Comparison of ENCODE assay signal across 14 cellular contexts in genomic region chr1:22850681-22851080, GRCh38.
DNase-seq lines count a peak whose midpoint lies in the region; ATAC-seq and TF ChIP-seq lines count a peak whose summit lies in the region.
"Had no signal": no experiment of that assay in that cellular context is flagged by ENCODE, and none has a peak within 500 bp of the region (broad histone marks: within the 10 kb centered on the region; RNA-seq: fewer than 3 reads in every experiment).

No MANE protein-coding gene starts in this region.

- H3K4me2 ChIP-seq in SK-N-SH (no peak overlapping the region), mesendoderm (ENCODE audit: low read length) (no peak overlapping the region), MM.1S (ENCODE audit: low read depth, low read length) (no peak overlapping the region)

- H3K79me1 ChIP-seq in mesendoderm (ENCODE audit: low read length) = no peaks in the 10 kb centered on the region

- no peaks in the 10 kb centered on the region for H3K27me3 ChIP-seq in SK-N-SH (ENCODE audit: insufficient read depth)
- no peaks in the 10 kb centered on the region for H3K27me3 ChIP-seq in mesendoderm (ENCODE audit: insufficient read depth, low read length, poor library complexity)
- peaks cover 96% of the 10 kb centered on the region for H3K27me3 ChIP-seq in MM.1S (replicated peaks; ENCODE audit: insufficient read depth, low read length)

- H3K18ac ChIP-seq in mesendoderm (ENCODE audit: low read length) = no peak overlapping the region

- no peaks in the 10 kb centered on the region for H3K79me2 ChIP-seq in SK-N-SH (ENCODE audit: insufficient read depth)
- no peaks in the 10 kb centered on the region for H3K79me2 ChIP-seq in mesendoderm (ENCODE audit: control insufficient read depth, insufficient read depth, low read length)
- no peaks in the 10 kb centered on the region for H3K79me2 ChIP-seq in MM.1S (ENCODE audit: low read length)

- TF ChIP-seq RAD21 in SK-N-SH (IDR thresholded peaks at IDR 0.05; ENCODE audit: low read length) = no peak

- peak overlapping the region in 1 of 2 experiments; percentile 35; a peak in 2 of 4 replicates for H3K27ac ChIP-seq in SK-N-SH (ENCODE audit: low read depth in 2 of 2, low read length in 1 of 2)
- no peak overlapping the region for H3K27ac ChIP-seq in mesendoderm (ENCODE audit: low read depth, low read length)
- peak overlapping the region; percentile 98 for H3K27ac ChIP-seq in temporal lobe (ENCODE audit: low read depth, low read length)
- no peak overlapping the region for H3K27ac ChIP-seq in MM.1S (ENCODE audit: low read length)
- H3K27ac ChIP-seq: foreskin keratinocyte, SK-N-MC, thoracic aorta had no signal

- ATAC-seq in SK-N-SH treated with all-trans-retinoic acid at 6 μM for 48 hours (no peak), GM21526 (IDR thresholded peaks at IDR 0.05; ENCODE audit: low FRiP score, unreplicated experiment) (no peak)
- ATAC-seq: foreskin keratinocyte had no signal

- CTCF ChIA-PET in SK-N-SH (lab: Yijun Ruan, JAX) = interaction anchor here (0.7 to 8.9 kb wide), 4 partner anchors 9 to 142 kb away, joined by 3 to 67 read pairs (median 4); no protein-coding TSS in a partner anchor

- H3F3A ChIP-seq in SK-N-SH (replicated peaks; ENCODE audit: insufficient read depth) = no peaks in the 10 kb centered on the region
- no peaks in the 10 kb centered on the region for H3F3A ChIP-seq in MM.1S (ENCODE audit: insufficient read depth, low read length)

- H2AFZ ChIP-seq in SK-N-SH (ENCODE audit: low read depth) (no peak overlapping the region), MM.1S (ENCODE audit: low read length) (no peak overlapping the region)

- no peak overlapping the region for H2AK5ac ChIP-seq in mesendoderm (ENCODE audit: low read length)

- no peaks in the 10 kb centered on the region for H3K36me3 ChIP-seq in SK-N-SH (replicated peaks in 1 of 2; ENCODE audit: control insufficient read depth in 1 of 2, insufficient read depth in 2 of 2, low read length in 1 of 2)
- H3K36me3 ChIP-seq in mesendoderm (ENCODE audit: control insufficient read depth, insufficient read depth, low read length) = no peaks in the 10 kb centered on the region
- no peaks in the 10 kb centered on the region for H3K36me3 ChIP-seq in MM.1S (replicated peaks; ENCODE audit: insufficient read depth, low read length)
- H3K36me3 ChIP-seq: thoracic aorta had no signal

- H2BK15ac ChIP-seq in mesendoderm (replicated peaks; ENCODE audit: low read depth) = no peak overlapping the region

- no peak for TF ChIP-seq CTCF in SK-N-SH (IDR thresholded peaks at IDR 0.05)
- no peak for TF ChIP-seq CTCF in MM.1S (IDR thresholded peaks at IDR 0.05; ENCODE audit: low read length)

- peak overlapping the region; percentile 34 for H3K56ac ChIP-seq in mesendoderm (ENCODE audit: low read length)

- 83% methylated on average over 6 of the region's 6 CpGs for WGBS in SK-N-SH (ENCODE audit: low lambda C conversion rate)
- WGBS in mesendoderm (ENCODE audit: extremely low coverage, insufficient coverage, low lambda C conversion rate) = no CpG with 5 or more reads among the region's 6 CpGs

- no peak overlapping the region for H3K4ac ChIP-seq in mesendoderm (ENCODE audit: low read depth, low read length)

- H3K9me2 ChIP-seq in SK-N-SH = no peaks in the 10 kb centered on the region
- no peaks in the 10 kb centered on the region for H3K9me2 ChIP-seq in MM.1S (replicated peaks; ENCODE audit: insufficient read depth, low read length)

- DNase-seq in SK-N-SH = peak; percentile 67
- DNase-seq in fibroblast of gingiva (ENCODE audit: low read depth) = peak; percentile 20
- DNase-seq in mesendoderm = no peak
- DNase-seq in MM.1S = no peak
- DNase-seq in epidermal melanocyte (ENCODE audit: insufficient read length, low spot score) = no peak
- DNase-seq: foreskin keratinocyte, GOT3, kidney, nephron progenitor cell had no signal

- no peak overlapping the region for H3K9ac ChIP-seq in SK-N-SH
- no peak overlapping the region for H3K9ac ChIP-seq in mesendoderm (ENCODE audit: low read length)
- no peak overlapping the region for H3K9ac ChIP-seq in MM.1S (ENCODE audit: low read length)

- H4K5ac ChIP-seq in mesendoderm (ENCODE audit: low read length) = no peak overlapping the region

- H4K8ac ChIP-seq in mesendoderm (ENCODE audit: low read depth, low read length) = no peak overlapping the region

- H3K4me3 ChIP-seq in SK-N-SH (ENCODE audit: low read depth in 2 of 2, low read length in 1 of 2) (no peak overlapping the region), mesendoderm (ENCODE audit: low read length) (no peak overlapping the region), MM.1S (ENCODE audit: low read length) (no peak overlapping the region)
- H3K4me3 ChIP-seq: SK-N-MC, thoracic aorta had no signal

- H4K20me1 ChIP-seq in SK-N-SH (ENCODE audit: insufficient read depth) (no peaks in the 10 kb centered on the region), MM.1S (ENCODE audit: insufficient read depth, low read length) (no peaks in the 10 kb centered on the region)

- H2BK5ac ChIP-seq in mesendoderm (ENCODE audit: low read length) = no peak overlapping the region

- POLR2A ChIA-PET in SK-N-SH (lab: Yijun Ruan, JAX) = no interaction called here

- TF ChIP-seq EP300 in SK-N-SH (IDR thresholded peaks at IDR 0.05; ENCODE audit: borderline replicate concordance in 1 of 2, low read depth in 1 of 2, low read length in 1 of 2) = no peak

- H3K9me3 ChIP-seq in SK-N-SH = no peaks in the 10 kb centered on the region
- H3K9me3 ChIP-seq in MM.1S (replicated peaks; ENCODE audit: insufficient read depth, low read length) = no peaks in the 10 kb centered on the region
- H3K9me3 ChIP-seq: thoracic aorta had no signal

- H2BK120ac ChIP-seq in mesendoderm (ENCODE audit: low read depth, low read length) = no peak overlapping the region

- peaks cover 0 to 17% of the 10 kb centered on the region in 2 experiments; a peak in 1 of 4 replicates for H3K4me1 ChIP-seq in SK-N-SH (ENCODE audit: control insufficient read depth in 1 of 2, insufficient read depth in 2 of 2, low read depth in 1 of 2, low read length in 1 of 2)
- H3K4me1 ChIP-seq in mesendoderm (ENCODE audit: control insufficient read depth, low read depth, low read length) = peaks cover 13% of the 10 kb centered on the region
- H3K4me1 ChIP-seq in MM.1S (ENCODE audit: low read length) = no peaks in the 10 kb centered on the region
- H3K4me1 ChIP-seq: foreskin keratinocyte had no signal

- H3K23ac ChIP-seq in mesendoderm (ENCODE audit: low read length) = no peak overlapping the region

TF ChIP-seq in SK-N-SH, 30 proteins besides CTCF, POLR2A, EP300 and RAD21:
- TF ChIP-seq FOSL2 (IDR thresholded peaks at IDR 0.05; ENCODE audit: borderline replicate concordance, low read depth) = no peak
- peak; percentile 20 for TF ChIP-seq CHD2 (IDR thresholded peaks at IDR 0.05; ENCODE audit: low read length, partially characterized antibody)

TF ChIP-seq in SK-N-SH treated with all-trans-retinoic acid at 6 μM for 48 hours, 23 proteins besides CTCF, POLR2A, EP300 and RAD21 (continues in another document):
- TF ChIP-seq BACH2 (CRISPR knock-in tag; IDR thresholded peaks at IDR 0.05; ENCODE audit: borderline replicate concordance) (no peak), CREB5 (CRISPR knock-in tag; IDR thresholded peaks at IDR 0.05; ENCODE audit: low read depth) (no peak), ARNTL (CRISPR knock-in tag; IDR thresholded peaks at IDR 0.05; ENCODE audit: borderline replicate concordance, low read depth) (no peak), PATZ1 (CRISPR knock-in tag; IDR thresholded peaks at IDR 0.05; ENCODE audit: borderline replicate concordance) (no peak), TCF4 (CRISPR knock-in tag; IDR thresholded peaks at IDR 0.05; ENCODE audit: borderline replicate concordance) (no peak), CSRNP3 (CRISPR knock-in tag; IDR thresholded peaks at IDR 0.05) (no peak), ZFP30 (CRISPR knock-in tag; IDR thresholded peaks at IDR 0.05) (no peak), ZFP3 (CRISPR knock-in tag; IDR thresholded peaks at IDR 0.05) (no peak), PPARA (CRISPR knock-in tag; IDR thresholded peaks at IDR 0.05; ENCODE audit: borderline replicate concordance) (no peak), ZC3H10 (CRISPR knock-in tag; IDR thresholded peaks at IDR 0.05) (no peak)

Comparison
In these comparisons a context has a peak if more than half of its experiments do, and no peak if none do; other contexts are left out.
1. DNase-seq: peak in SK-N-SH (single experiment) and fibroblast of gingiva (single experiment); none in mesendoderm (single experiment), MM.1S (single experiment) and epidermal melanocyte (single experiment).